ENCODE assay signal across 20 cellular contexts in the genomic region with DNA sequence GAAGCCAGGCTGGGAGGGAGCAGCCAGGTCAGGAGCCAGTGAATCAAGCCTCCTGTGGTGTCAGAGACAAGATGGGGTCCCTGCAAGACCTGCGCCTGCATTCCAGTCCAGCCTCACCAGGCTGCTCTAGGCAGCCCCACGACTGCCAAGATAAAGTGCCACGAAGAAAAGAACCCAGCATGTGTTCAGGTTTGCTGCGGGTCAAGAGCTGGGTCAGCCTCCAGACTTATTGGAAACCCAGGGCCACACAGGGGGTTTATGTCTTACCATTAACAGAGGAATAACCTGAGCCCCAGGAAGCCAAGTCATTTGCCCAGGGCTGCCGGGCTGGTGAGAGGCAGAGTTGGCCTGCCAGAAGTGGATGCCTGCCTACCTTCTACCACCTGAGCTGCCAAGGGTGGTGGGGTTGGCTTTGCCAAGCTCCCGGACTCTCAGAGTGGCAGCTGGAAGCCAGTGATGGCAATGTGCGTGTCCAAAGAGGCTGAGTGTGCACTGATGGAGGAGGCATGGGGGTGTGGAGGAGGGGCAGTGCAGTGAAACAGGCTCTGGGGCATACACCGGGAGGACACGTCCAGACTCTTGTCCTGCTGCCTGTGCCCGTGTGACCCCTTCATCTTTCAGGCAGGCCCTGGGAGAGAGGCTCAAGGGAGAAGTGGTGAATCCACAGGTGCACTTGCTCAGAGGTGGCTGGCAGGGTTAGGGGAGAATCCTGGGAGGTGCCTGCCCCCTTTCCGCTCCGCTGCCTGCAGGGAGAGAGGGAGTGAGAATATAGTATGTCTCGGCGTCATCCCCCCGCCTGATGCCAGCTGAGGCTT. TPM values are rescaled to one million over a fixed set of nuclear protein-coding genes. Genes with fewer than 3 reads are reported as not detected.
DNase-seq lines count a peak whose midpoint lies in the region; ATAC-seq and TF ChIP-seq lines count a peak whose summit lies in the region.
"Had no signal": no experiment of that assay in that cellular context is flagged by ENCODE, and none has a peak within 500 bp of the region (broad histone marks: within the 10 kb centered on the region; RNA-seq: fewer than 3 reads in every experiment).

No MANE protein-coding gene starts in this region.

- H3K36me3 ChIP-seq in breast epithelium (no peaks in the 10 kb centered on the region), Panc1 (ENCODE audit: control insufficient read depth, insufficient read depth, low read length) (no peaks in the 10 kb centered on the region), muscle layer of colon (ENCODE audit: insufficient read depth, low read length) (no peaks in the 10 kb centered on the region), upper lobe of right lung (no peaks in the 10 kb centered on the region)
- H3K36me3 ChIP-seq: adrenal gland, tibial nerve had no signal

- no peaks in the 10 kb centered on the region for H3K36me3 Mint-ChIP-seq in MCF 10A (ENCODE audit: insufficient read depth, unreplicated experiment)
- H3K36me3 Mint-ChIP-seq: activated CD4-positive, alpha-beta memory T cell treated with anti-CD3 and anti-CD28 coated beads for 36 hours; memory B cell had no signal

- ATAC-seq in Panc1 = no peak
- no peak for ATAC-seq in upper lobe of right lung
- ATAC-seq in HG02973 (IDR thresholded peaks at IDR 0.05; ENCODE audit: unreplicated experiment) = no peak
- ATAC-seq: activated T-cell treated with anti-CD3 and anti-CD28 coated beads, Interleukin-2, amount 50 U/mL, for 4 hours; HCT116 had no signal

- no peak overlapping the region for H3K27ac Mint-ChIP-seq in MCF 10A (ENCODE audit: low read depth, unreplicated experiment)
- H3K27ac Mint-ChIP-seq: activated CD4-positive, alpha-beta memory T cell treated with anti-CD3 and anti-CD28 coated beads for 36 hours; memory B cell had no signal

- DNase-seq in breast epithelium (ENCODE audit: low spot score in 2 of 2) (no peak), MCF 10A (ENCODE audit: unreplicated experiment) (no peak), Panc1 (ENCODE audit: low read depth, low spot score) (no peak), upper lobe of right lung (no peak), NCI-H146 (lab: John Stamatoyannopoulos, UW) (no peak), NCI-H187 (lab: John Stamatoyannopoulos, UW) (no peak)
- DNase-seq: activated CD4-positive, alpha-beta memory T cell treated with anti-CD3 and anti-CD28 coated beads for 36 hours; activated T-cell treated with anti-CD3 and anti-CD28 coated beads, Interleukin-2, amount 50 U/mL, for 4 hours; COR-L47; NCI-H1417 treated with DMSO at 0.1 percent for 48 hours; NCI-H446 treated with DMSO at 0.1 percent for 48 hours; stimulated activated CD4-positive, alpha-beta T cell treated with anti-CD3 and anti-CD28 coated beads, Interleukin-4, amount 100 ng/mL, for 24 hours had no signal

- TF ChIP-seq POLR2A in breast epithelium (IDR thresholded peaks at IDR 0.05) = no peak

- H3K9me3 Mint-ChIP-seq in MCF 10A (ENCODE audit: unreplicated experiment) = no peaks in the 10 kb centered on the region
- H3K9me3 Mint-ChIP-seq: activated CD4-positive, alpha-beta memory T cell treated with anti-CD3 and anti-CD28 coated beads for 36 hours; activated T-cell treated with anti-CD3 and anti-CD28 coated beads, Interleukin-2, amount 50 U/mL, for 4 hours; memory B cell had no signal

- BruUV-seq in MCF 10A (replicated peaks; lab: Mats Ljungman, UMichigan) = no TSS peak
- no TSS peak for BruUV-seq in Panc1 (replicated peaks; lab: Mats Ljungman, UMichigan)

- H3K9me3 ChIP-seq in breast epithelium (no peaks in the 10 kb centered on the region), Panc1 (ENCODE audit: control insufficient read depth, insufficient read depth, low read depth, low read length) (no peaks in the 10 kb centered on the region), muscle layer of colon (ENCODE audit: low read length) (no peaks in the 10 kb centered on the region), upper lobe of right lung (no peaks in the 10 kb centered on the region)
- H3K9me3 ChIP-seq: adrenal gland, tibial nerve had no signal

- POLR2A ChIA-PET in MCF 10A (lab: Yijun Ruan, JAX) (interaction anchor here (0.8 to 1.2 kb wide), 2 partner anchors 11 to 162 kb away, joined by 4 read pairs; no protein-coding TSS in a partner anchor), Panc1 (lab: Charles Lee) (no interaction called here)

- no peaks in the 10 kb centered on the region for H3K4me1 Mint-ChIP-seq in MCF 10A (ENCODE audit: insufficient read depth, unreplicated experiment)

- intact Hi-C loops in breast epithelium (cut with DNase I; ENCODE audit: low total_unique reads) (no loop called here), MCF 10A (cut with micrococcal nuclease) (no loop called here), Panc1 (cut with micrococcal nuclease; ENCODE audit: unreplicated experiment) (no loop called here), upper lobe of right lung (cut with DNase I) (no loop called here)

- H3K27me3 Mint-ChIP-seq in MCF 10A (ENCODE audit: insufficient read depth, unreplicated experiment) = peaks cover 23% of the 10 kb centered on the region

- CTCF ChIA-PET in MCF 10A (lab: Yijun Ruan, JAX) (interaction anchor here (0.8 to 1.5 kb wide), 2 partner anchors 14 to 191 kb away, joined by 3 to 4 read pairs; no protein-coding TSS in a partner anchor), Panc1 (lab: Charles Lee) (no interaction called here)

- peak overlapping the region; percentile 54 for H3K9ac ChIP-seq in muscle layer of colon (ENCODE audit: low read length)
- H3K9ac ChIP-seq: KMS-11 had no signal

- in situ Hi-C loops in Panc1 (cut with HindIII; ENCODE audit: low pct_unique_long_range_greater_than_20kb, low sequenced_read_pairs) = no loop called here

- TF ChIP-seq CTCF in breast epithelium (IDR thresholded peaks at IDR 0.05) = no peak
- TF ChIP-seq CTCF in MCF 10A (IDR thresholded peaks at IDR 0.05; ENCODE audit: unreplicated experiment) = no peak
- TF ChIP-seq CTCF in Panc1 (IDR thresholded peaks at IDR 0.05) = no peak
- no peak for TF ChIP-seq CTCF in upper lobe of right lung (IDR thresholded peaks at IDR 0.05)

- H3K27ac ChIP-seq in breast epithelium = no peak overlapping the region
- peak overlapping the region; percentile 77 for H3K27ac ChIP-seq in Panc1 (ENCODE audit: low read length)
- H3K27ac ChIP-seq in muscle layer of colon (ENCODE audit: low read depth, low read length) = peak overlapping the region; percentile 27
- H3K27ac ChIP-seq in upper lobe of right lung = no peak overlapping the region
- H3K27ac ChIP-seq: HL-60, KMS-11, tibial nerve had no signal

- H3K27me3 ChIP-seq in breast epithelium (no peaks in the 10 kb centered on the region), Panc1 (ENCODE audit: control insufficient read depth, insufficient read depth, low read length) (no peaks in the 10 kb centered on the region), muscle layer of colon (ENCODE audit: control insufficient read depth in 1 of 2, insufficient read depth in 2 of 2, low read length in 2 of 2) (no peaks in the 10 kb centered on the region), upper lobe of right lung (peaks cover 19% of the 10 kb centered on the region)
- H3K27me3 ChIP-seq: adrenal gland had no signal

- no peak overlapping the region for H3K4me3 Mint-ChIP-seq in MCF 10A (ENCODE audit: unreplicated experiment)
- H3K4me3 Mint-ChIP-seq: activated CD4-positive, alpha-beta memory T cell treated with anti-CD3 and anti-CD28 coated beads for 36 hours; activated T-cell treated with anti-CD3 and anti-CD28 coated beads, Interleukin-2, amount 50 U/mL, for 4 hours had no signal

- peak overlapping the region in 2 of 3 donors; percentile 57 to 75 for H3K4me3 ChIP-seq in breast epithelium
- H3K4me3 ChIP-seq in Panc1 (ENCODE audit: low read depth in 2 of 2, low read length in 2 of 2) = peak overlapping the region; percentile 54 to 75
- peak overlapping the region; percentile 61 to 78 for H3K4me3 ChIP-seq in muscle layer of colon (ENCODE audit: low read depth in 1 of 2, low read length in 2 of 2)
- H3K4me3 ChIP-seq in upper lobe of right lung = peak overlapping the region; percentile 56

- peaks cover 4 to 10% of the 10 kb centered on the region in 2 donors for H3K4me1 ChIP-seq in breast epithelium
- H3K4me1 ChIP-seq in Panc1 (ENCODE audit: control insufficient read depth, insufficient read depth, low read length) = peaks cover 14% of the 10 kb centered on the region
- H3K4me1 ChIP-seq in muscle layer of colon (ENCODE audit: insufficient read depth, low read length) = peaks cover 40% of the 10 kb centered on the region
- H3K4me1 ChIP-seq in upper lobe of right lung = peaks cover 6% of the 10 kb centered on the region

RNA-seq across cellular contexts. Expression of gene RASD2, which starts 1.7 kb away (rescaled TPM):
- total RNA-seq in breast epithelium = 1 to 10 TPM in 1 of 3 donors, under 1 TPM in 2; 0.16 to 1.3 (median 0.88) TPM
- total RNA-seq in MCF 10A (2022) = not detected in 2 replicates
- total RNA-seq in Panc1 (2021; ENCODE audit: unreplicated experiment) = 26.7 TPM
- 60.7 TPM for polyA plus RNA-seq in Panc1 (2012; ENCODE audit: insufficient read length)
- total RNA-seq in upper lobe of right lung = 4.1 TPM

Comparison
In these comparisons a context has a peak if more than half of its experiments do, and no peak if none do; other contexts are left out.
1. H3K27ac ChIP-seq: peak in Panc1 (single experiment) and muscle layer of colon (single experiment); none in breast epithelium (0 of 2) and upper lobe of right lung (single experiment).
2. Peak in every context shown above with its lines, with median percentiles within 50 percentile points of each other: H3K4me3 ChIP-seq.